ENCODE assay signal across 1 cellular context in the genomic region with DNA sequence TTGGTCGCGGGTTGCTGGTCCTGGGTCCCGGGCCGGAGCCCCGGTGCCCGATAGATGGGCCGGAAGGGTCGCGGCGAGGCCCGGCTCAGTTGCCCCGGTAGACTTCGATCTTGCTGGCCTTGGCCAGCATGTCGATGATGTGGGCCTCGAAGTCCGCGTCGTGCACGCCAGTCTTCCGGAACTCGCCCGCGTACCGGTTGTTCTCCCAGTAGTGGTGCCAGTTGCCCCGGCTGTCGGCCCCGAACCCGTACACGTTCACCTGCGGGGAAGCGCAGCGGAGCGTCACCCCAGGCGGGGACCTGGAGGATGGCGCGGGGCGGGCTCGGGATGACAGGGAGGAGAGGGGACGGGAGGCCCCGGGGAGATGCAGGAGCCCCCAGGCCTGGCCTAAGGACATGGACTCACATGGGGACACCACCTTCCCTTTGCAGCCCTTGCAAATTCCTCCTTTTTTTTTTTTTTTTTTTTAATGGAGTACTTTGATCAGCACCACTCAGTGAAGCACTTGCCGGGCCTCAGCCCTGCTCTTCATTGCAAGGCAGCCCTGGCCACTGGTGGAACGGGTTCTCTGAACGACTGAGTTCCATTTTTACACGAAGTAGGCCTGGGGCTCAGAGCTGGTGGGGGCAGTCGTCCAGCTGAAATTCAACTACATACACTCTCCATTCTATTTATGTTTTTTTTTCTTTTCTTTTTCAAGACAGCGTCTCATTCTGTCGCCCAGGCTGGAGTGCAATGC.
TF ChIP-seq lines count a peak whose summit lies in the region.

No MANE protein-coding gene starts in this region.

TF ChIP-seq in WTC11, 78 proteins besides CTCF, POLR2A, EP300 and RAD21 (continued from another document):
- TF ChIP-seq, protein P1, sequence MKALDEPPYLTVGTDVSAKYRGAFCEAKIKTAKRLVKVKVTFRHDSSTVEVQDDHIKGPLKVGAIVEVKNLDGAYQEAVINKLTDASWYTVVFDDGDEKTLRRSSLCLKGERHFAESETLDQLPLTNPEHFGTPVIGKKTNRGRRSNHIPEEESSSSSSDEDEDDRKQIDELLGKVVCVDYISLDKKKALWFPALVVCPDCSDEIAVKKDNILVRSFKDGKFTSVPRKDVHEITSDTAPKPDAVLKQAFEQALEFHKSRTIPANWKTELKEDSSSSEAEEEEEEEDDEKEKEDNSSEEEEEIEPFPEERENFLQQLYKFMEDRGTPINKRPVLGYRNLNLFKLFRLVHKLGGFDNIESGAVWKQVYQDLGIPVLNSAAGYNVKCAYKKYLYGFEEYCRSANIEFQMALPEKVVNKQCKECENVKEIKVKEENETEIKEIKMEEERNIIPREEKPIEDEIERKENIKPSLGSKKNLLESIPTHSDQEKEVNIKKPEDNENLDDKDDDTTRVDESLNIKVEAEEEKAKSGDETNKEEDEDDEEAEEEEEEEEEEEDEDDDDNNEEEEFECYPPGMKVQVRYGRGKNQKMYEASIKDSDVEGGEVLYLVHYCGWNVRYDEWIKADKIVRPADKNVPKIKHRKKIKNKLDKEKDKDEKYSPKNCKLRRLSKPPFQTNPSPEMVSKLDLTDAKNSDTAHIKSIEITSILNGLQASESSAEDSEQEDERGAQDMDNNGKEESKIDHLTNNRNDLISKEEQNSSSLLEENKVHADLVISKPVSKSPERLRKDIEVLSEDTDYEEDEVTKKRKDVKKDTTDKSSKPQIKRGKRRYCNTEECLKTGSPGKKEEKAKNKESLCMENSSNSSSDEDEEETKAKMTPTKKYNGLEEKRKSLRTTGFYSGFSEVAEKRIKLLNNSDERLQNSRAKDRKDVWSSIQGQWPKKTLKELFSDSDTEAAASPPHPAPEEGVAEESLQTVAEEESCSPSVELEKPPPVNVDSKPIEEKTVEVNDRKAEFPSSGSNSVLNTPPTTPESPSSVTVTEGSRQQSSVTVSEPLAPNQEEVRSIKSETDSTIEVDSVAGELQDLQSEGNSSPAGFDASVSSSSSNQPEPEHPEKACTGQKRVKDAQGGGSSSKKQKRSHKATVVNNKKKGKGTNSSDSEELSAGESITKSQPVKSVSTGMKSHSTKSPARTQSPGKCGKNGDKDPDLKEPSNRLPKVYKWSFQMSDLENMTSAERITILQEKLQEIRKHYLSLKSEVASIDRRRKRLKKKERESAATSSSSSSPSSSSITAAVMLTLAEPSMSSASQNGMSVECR (CRISPR knock-in tag; IDR thresholded peaks at IDR 0.05; ENCODE audit: borderline replicate concordance): peak; percentile 14; the same call in 1 of the 2 replicates
- TF ChIP-seq SP1 (CRISPR knock-in tag; conservative IDR thresholded peaks at IDR 0.05): 0 out of 2 replicates have a peak, but pooled peaks have one; percentile 48
- TF ChIP-seq NFYB (CRISPR knock-in tag; conservative IDR thresholded peaks at IDR 0.05; ENCODE audit: low read depth): peak; percentile 5; the same call in 1 of the 2 replicates
- TF ChIP-seq ATF1 (CRISPR knock-in tag; IDR thresholded peaks at IDR 0.05): 0 out of 2 replicates have a peak, but pooled peaks have one; percentile 26
- 0 out of 2 replicates have a peak, but pooled peaks have one; percentile 34 for TF ChIP-seq CREM (CRISPR knock-in tag; IDR thresholded peaks at IDR 0.05)
- no peak for TF ChIP-seq MYBL2 (CRISPR knock-in tag; IDR thresholded peaks at IDR 0.05)
TF ChIP-seq in WTC11: peak in this region for 11.
